16 cellular contexts compared by ENCODE assay signal in genomic region chr5:119313876-119314605, GRCh38. TPM values are rescaled to one million over a fixed set of nuclear protein-coding genes. Genes with fewer than 3 reads are reported as not detected.
A peak's percentile ranks its signal among the peaks of the same experiment; 100 is the strongest.
DNase-seq lines count a peak whose midpoint lies in the region; ATAC-seq and TF ChIP-seq lines count a peak whose summit lies in the region.
"Had no signal": no experiment of that assay in that cellular context is flagged by ENCODE, and none has a peak within 500 bp of the region (broad histone marks: within the 10 kb centered on the region; RNA-seq: fewer than 3 reads in every experiment).

No MANE protein-coding gene starts in this region.

- no peak for DNase-seq in CD8-positive, alpha-beta T cell
- DNase-seq in activated naive CD4-positive, alpha-beta T cell treated with anti-CD3 and anti-CD28 coated beads, Interleukin-2, amount 50 U/mL, for 72 hours (ENCODE audit: low spot score in 2 of 2) = no peak
- no peak for DNase-seq in natural killer cell treated with Interleukin-12 subunit alpha and Interleukin-12 subunit beta and Interleukin-15 and Interleukin-18, amount 100 ng/mL, for 72 hours (ENCODE audit: low spot score)
- no peak for DNase-seq in ACHN
- DNase-seq in stimulated activated CD4-positive, alpha-beta T cell treated with anti-CD3 and anti-CD28 coated beads, Interleukin-4, amount 100 ng/mL, for 24 hours = no peak
- no peak for DNase-seq in AG08395 (ENCODE audit: low spot score)
- DNase-seq: glutamatergic neuron, kidney, NCI-H446 treated with DMSO at 0.1 percent for 48 hours, ovary, PC-9 had no signal

- no peak overlapping the region for H3K27ac ChIP-seq in CD8-positive, alpha-beta T cell (ENCODE audit: low read depth, low read length)
- H3K27ac ChIP-seq in KOPT-K1 (ENCODE audit: low read depth, low read length, poor library complexity, severe bottlenecking) = peak overlapping the region; percentile 95
- H3K27ac ChIP-seq: coronary artery, ovary, PC-9, VCaP had no signal

- H3K4me3 Mint-ChIP-seq in CD8-positive, alpha-beta T cell = peak overlapping the region; percentile 55
- H3K4me3 Mint-ChIP-seq in natural killer cell treated with Interleukin-12 subunit alpha and Interleukin-12 subunit beta and Interleukin-15 and Interleukin-18, amount 100 ng/mL, for 72 hours = peak overlapping the region; percentile 67
- H3K4me3 Mint-ChIP-seq: CD14-positive monocyte had no signal

- in situ Hi-C loops in ACHN (cut with HindIII; ENCODE audit: low pct_ligation_motif_present, low pct_unique_long_range_greater_than_20kb, low sequenced_read_pairs) = no loop called here

- intact Hi-C loops in CD8-positive, alpha-beta T cell (cut with DNase I, micrococcal nuclease) = loop anchor here (2.0 kb wide), 4 partner anchors 13 to 45 kb away; no protein-coding TSS in a partner anchor

- peak overlapping the region; percentile 91 for H3K27ac Mint-ChIP-seq in CD8-positive, alpha-beta T cell
- peak overlapping the region; percentile 65 to 92 for H3K27ac Mint-ChIP-seq in activated naive CD4-positive, alpha-beta T cell treated with anti-CD3 and anti-CD28 coated beads, Interleukin-2, amount 50 U/mL, for 72 hours
- peak overlapping the region; percentile 90 to 98 for H3K27ac Mint-ChIP-seq in natural killer cell treated with Interleukin-12 subunit alpha and Interleukin-12 subunit beta and Interleukin-15 and Interleukin-18, amount 100 ng/mL, for 72 hours

- H3K27me3 ChIP-seq in CD8-positive, alpha-beta T cell (ENCODE audit: insufficient read depth, low read length) = no peaks in the 10 kb centered on the region
- H3K27me3 ChIP-seq: ovary had no signal

- H3K27me3 Mint-ChIP-seq in CD8-positive, alpha-beta T cell (ENCODE audit: low read depth) = no peaks in the 10 kb centered on the region
- no peaks in the 10 kb centered on the region for H3K27me3 Mint-ChIP-seq in natural killer cell treated with Interleukin-12 subunit alpha and Interleukin-12 subunit beta and Interleukin-15 and Interleukin-18, amount 100 ng/mL, for 72 hours

- H3K9me3 Mint-ChIP-seq in CD8-positive, alpha-beta T cell = no peaks in the 10 kb centered on the region
- H3K9me3 Mint-ChIP-seq in activated naive CD4-positive, alpha-beta T cell treated with anti-CD3 and anti-CD28 coated beads, Interleukin-2, amount 50 U/mL, for 72 hours = no peaks in the 10 kb centered on the region
- no peaks in the 10 kb centered on the region for H3K9me3 Mint-ChIP-seq in natural killer cell treated with Interleukin-12 subunit alpha and Interleukin-12 subunit beta and Interleukin-15 and Interleukin-18, amount 100 ng/mL, for 72 hours
- H3K9me3 Mint-ChIP-seq: CD14-positive monocyte had no signal

- H3K4me1 ChIP-seq in CD8-positive, alpha-beta T cell (ENCODE audit: insufficient read depth, low read length) = peaks cover 94% of the 10 kb centered on the region

- TF ChIP-seq CTCF in CD8-positive, alpha-beta T cell (IDR thresholded peaks at IDR 0.05) = no peak

- POLR2A ChIA-PET in CD8-positive, alpha-beta T cell (lab: Charles Lee) = interaction anchor here (0.7 to 4.6 kb wide), 6 partner anchors 10 to 149 kb away, joined by 3 to 32 read pairs (median 6); no protein-coding TSS in a partner anchor

- H3K4me1 Mint-ChIP-seq in CD8-positive, alpha-beta T cell (ENCODE audit: low read depth) = peaks cover 92% of the 10 kb centered on the region
- H3K4me1 Mint-ChIP-seq in natural killer cell treated with Interleukin-12 subunit alpha and Interleukin-12 subunit beta and Interleukin-15 and Interleukin-18, amount 100 ng/mL, for 72 hours (ENCODE audit: low read depth in 2 of 2) = peaks cover 76 to 84% of the 10 kb centered on the region in 2 donors

- H3K36me3 Mint-ChIP-seq in CD8-positive, alpha-beta T cell = peaks cover 22% of the 10 kb centered on the region
- peaks cover 11 to 44% of the 10 kb centered on the region in 2 donors for H3K36me3 Mint-ChIP-seq in activated naive CD4-positive, alpha-beta T cell treated with anti-CD3 and anti-CD28 coated beads, Interleukin-2, amount 50 U/mL, for 72 hours
- H3K36me3 Mint-ChIP-seq in natural killer cell treated with Interleukin-12 subunit alpha and Interleukin-12 subunit beta and Interleukin-15 and Interleukin-18, amount 100 ng/mL, for 72 hours = no peaks in the 10 kb centered on the region

- ATAC-seq in CD8-positive, alpha-beta T cell = no peak
- peak in 1 of 2 donors; percentile 22 for ATAC-seq in activated naive CD4-positive, alpha-beta T cell treated with anti-CD3 and anti-CD28 coated beads, Interleukin-2, amount 50 U/mL, for 72 hours
- peak in 1 of 2 donors; percentile 21 for ATAC-seq in natural killer cell treated with Interleukin-12 subunit alpha and Interleukin-12 subunit beta and Interleukin-15 and Interleukin-18, amount 100 ng/mL, for 72 hours
- ATAC-seq in HG03469 (IDR thresholded peaks at IDR 0.05; ENCODE audit: unreplicated experiment) = no peak

- no peak overlapping the region for H3K4me3 ChIP-seq in CD8-positive, alpha-beta T cell (ENCODE audit: low read depth, low read length)
- H3K4me3 ChIP-seq: coronary artery, ovary, PC-9 had no signal

- H3K9me3 ChIP-seq in CD8-positive, alpha-beta T cell (ENCODE audit: low read length) = no peaks in the 10 kb centered on the region
- no peaks in the 10 kb centered on the region for H3K9me3 ChIP-seq in KOPT-K1 (ENCODE audit: insufficient read depth, low read length, poor library complexity, severe bottlenecking)
- H3K9me3 ChIP-seq: ovary had no signal

- no peaks in the 10 kb centered on the region for H3K36me3 ChIP-seq in CD8-positive, alpha-beta T cell (ENCODE audit: insufficient read depth, low read length)
- peaks cover 9% of the 10 kb centered on the region; the same call in 1 of the 2 replicates for H3K36me3 ChIP-seq in KOPT-K1 (ENCODE audit: insufficient read depth, low read length)
- H3K36me3 ChIP-seq: ovary had no signal

- CTCF ChIA-PET in CD8-positive, alpha-beta T cell (lab: Charles Lee) = interaction anchor here (1.3 to 6.2 kb wide), 8 partner anchors 9 to 326 kb away, joined by 3 to 118 read pairs (median 8); partner anchors contain the start of genes DMXL1 and DTWD2

RNA-seq across cellular contexts. Expression of gene TNFAIP8, which starts 41.8 kb away (rescaled TPM):
- total RNA-seq in CD8-positive, alpha-beta T cell = 10 to 100 TPM; 62.3 to 63.0 TPM
- 100 to 1,000 TPM; 110 to 146 TPM for total RNA-seq in activated naive CD4-positive, alpha-beta T cell treated with anti-CD3 and anti-CD28 coated beads, Interleukin-2, amount 50 U/mL, for 72 hours
- 100 to 1,000 TPM; 131 to 333 TPM for total RNA-seq in natural killer cell treated with Interleukin-12 subunit alpha and Interleukin-12 subunit beta and Interleukin-15 and Interleukin-18, amount 100 ng/mL, for 72 hours
